Comparison of ENCODE assay signal across 1 cellular context in the genomic region with DNA sequence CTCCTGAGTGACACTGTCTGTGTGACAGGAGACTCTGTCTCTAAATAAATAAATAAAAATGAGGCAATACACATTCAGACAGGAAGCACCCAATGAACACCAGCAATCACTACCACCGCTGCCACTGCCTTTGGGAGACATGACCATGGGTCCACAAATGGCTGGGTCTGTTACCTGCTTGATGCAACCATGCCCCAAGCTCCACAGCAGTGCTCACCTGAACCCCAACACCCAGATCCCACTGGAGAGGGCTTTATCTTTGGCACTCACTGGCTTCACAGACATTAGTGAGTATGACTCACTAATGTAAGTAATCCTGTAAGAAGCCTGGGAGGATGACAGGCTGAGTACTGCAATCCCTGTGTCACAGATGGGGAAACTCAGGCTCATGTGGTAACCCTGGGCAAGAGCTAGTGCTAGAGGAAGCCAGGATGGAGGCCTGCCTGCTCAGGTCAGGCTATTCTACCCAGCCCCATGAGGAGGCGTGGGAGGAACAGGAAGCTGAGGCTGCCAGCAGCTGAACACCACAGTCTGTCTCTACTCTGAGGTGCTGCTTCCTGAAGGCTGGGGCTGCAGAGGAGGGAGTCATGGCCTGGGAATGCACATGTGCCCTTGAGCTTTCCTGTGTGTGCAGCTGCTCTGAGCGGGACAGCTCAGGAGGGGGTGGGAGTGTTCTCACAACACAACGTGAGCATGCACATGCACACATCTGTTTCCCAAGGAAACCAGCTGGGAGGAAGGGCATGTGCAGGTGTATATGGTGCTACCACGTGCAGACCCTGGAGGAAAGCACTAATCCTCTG.
TF ChIP-seq lines count a peak whose summit lies in the region.

No MANE protein-coding gene starts in this region.

TF ChIP-seq in A549, 52 proteins besides CTCF, POLR2A, EP300 and RAD21 (continued from another document):
- TF ChIP-seq, protein P1, sequence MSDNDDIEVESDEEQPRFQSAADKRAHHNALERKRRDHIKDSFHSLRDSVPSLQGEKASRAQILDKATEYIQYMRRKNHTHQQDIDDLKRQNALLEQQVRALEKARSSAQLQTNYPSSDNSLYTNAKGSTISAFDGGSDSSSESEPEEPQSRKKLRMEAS (IDR thresholded peaks at IDR 0.05), result peak; percentile 76
- TF ChIP-seq ESRRA (IDR thresholded peaks at IDR 0.05; ENCODE audit: borderline replicate concordance, low read length) (no peak), HOXA7 (CRISPR knock-in tag; IDR thresholded peaks at IDR 0.05) (no peak), CHD4 (IDR thresholded peaks at IDR 0.05; ENCODE audit: borderline replicate concordance) (no peak), EHF (CRISPR knock-in tag; IDR thresholded peaks at IDR 0.05) (no peak), ZSCAN20 (CRISPR knock-in tag; IDR thresholded peaks at IDR 0.05) (no peak), HEYL (CRISPR knock-in tag; IDR thresholded peaks at IDR 0.05) (no peak), PHF8 (IDR thresholded peaks at IDR 0.05; ENCODE audit: borderline replicate concordance, low read depth) (no peak), SMC3 (IDR thresholded peaks at IDR 0.05) (peak; percentile 41; the same call in 2 of the 3 replicates), RCOR1 (IDR thresholded peaks at IDR 0.05; ENCODE audit: low read depth, low read length) (no peak), MYC (IDR thresholded peaks at IDR 0.05; ENCODE audit: borderline replicate concordance, low read length) (0 out of 2 replicates have a peak, but pooled peaks have one; percentile 40), KDM1A (IDR thresholded peaks at IDR 0.05; ENCODE audit: low read depth) (no peak)
- TF ChIP-seq, protein P2, sequence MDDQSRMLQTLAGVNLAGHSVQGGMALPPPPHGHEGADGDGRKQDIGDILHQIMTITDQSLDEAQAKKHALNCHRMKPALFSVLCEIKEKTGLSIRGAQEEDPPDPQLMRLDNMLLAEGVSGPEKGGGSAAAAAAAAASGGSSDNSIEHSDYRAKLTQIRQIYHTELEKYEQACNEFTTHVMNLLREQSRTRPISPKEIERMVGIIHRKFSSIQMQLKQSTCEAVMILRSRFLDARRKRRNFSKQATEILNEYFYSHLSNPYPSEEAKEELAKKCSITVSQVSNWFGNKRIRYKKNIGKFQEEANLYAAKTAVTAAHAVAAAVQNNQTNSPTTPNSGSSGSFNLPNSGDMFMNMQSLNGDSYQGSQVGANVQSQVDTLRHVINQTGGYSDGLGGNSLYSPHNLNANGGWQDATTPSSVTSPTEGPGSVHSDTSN (IDR thresholded peaks at IDR 0.05), result no peak
- TF ChIP-seq, protein P3, sequence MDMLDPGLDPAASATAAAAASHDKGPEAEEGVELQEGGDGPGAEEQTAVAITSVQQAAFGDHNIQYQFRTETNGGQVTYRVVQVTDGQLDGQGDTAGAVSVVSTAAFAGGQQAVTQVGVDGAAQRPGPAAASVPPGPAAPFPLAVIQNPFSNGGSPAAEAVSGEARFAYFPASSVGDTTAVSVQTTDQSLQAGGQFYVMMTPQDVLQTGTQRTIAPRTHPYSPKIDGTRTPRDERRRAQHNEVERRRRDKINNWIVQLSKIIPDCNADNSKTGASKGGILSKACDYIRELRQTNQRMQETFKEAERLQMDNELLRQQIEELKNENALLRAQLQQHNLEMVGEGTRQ (IDR thresholded peaks at IDR 0.05), result no peak
